In genomic region chr11:106695506-106695905, GRCh38 we compare ENCODE assay signal across 15 cellular contexts.
DNase-seq lines count a peak whose midpoint lies in the region; ATAC-seq and TF ChIP-seq lines count a peak whose summit lies in the region.
"Had no signal": no experiment of that assay in that cellular context is flagged by ENCODE, and none has a peak within 500 bp of the region (broad histone marks: within the 10 kb centered on the region; RNA-seq: fewer than 3 reads in every experiment).

No MANE protein-coding gene starts in this region.

- intact Hi-C loops in upper lobe of right lung (cut with DNase I): no loop called here

- H3K4me3 ChIP-seq in fibroblast of the aortic adventitia (ENCODE audit: low read depth, low read length) (no peak overlapping the region), upper lobe of right lung (no peak overlapping the region)
- H3K4me3 ChIP-seq: BLaER1 had no signal

- TF ChIP-seq CTCF in fibroblast of the aortic adventitia (IDR thresholded peaks at IDR 0.05; ENCODE audit: insufficient read depth, low read length): no peak
- TF ChIP-seq CTCF in upper lobe of right lung (IDR thresholded peaks at IDR 0.05): no peak

- H3K27me3 Mint-ChIP-seq in naive thymus-derived CD8-positive, alpha-beta T cell: no peaks in the 10 kb centered on the region
- H3K27me3 Mint-ChIP-seq: central memory CD8-positive, alpha-beta T cell had no signal

- no peaks in the 10 kb centered on the region for H3K36me3 Mint-ChIP-seq in naive thymus-derived CD8-positive, alpha-beta T cell
- H3K36me3 Mint-ChIP-seq: activated naive CD4-positive, alpha-beta T cell treated with anti-CD3 and anti-CD28 coated beads, Interleukin-2, amount 50 U/mL, for 72 hours had no signal

- no peak for ATAC-seq in naive thymus-derived CD8-positive, alpha-beta T cell
- no peak for ATAC-seq in upper lobe of right lung
- ATAC-seq: activated naive CD4-positive, alpha-beta T cell treated with anti-CD3 and anti-CD28 coated beads, Interleukin-2, amount 50 U/mL, for 72 hours; stimulated activated naive CD8-positive, alpha-beta T cell treated with anti-CD3 and anti-CD28 coated beads, Interleukin-15, Interleukin-2, amounts not matched to agents 100 U/mL and 50 U/mL, for 24 hours had no signal

- DNase-seq in GM03348 (ENCODE audit: low spot score) (peak; percentile 2), amniotic epithelial cell (ENCODE audit: low read depth) (peak; percentile 84), fibroblast of the aortic adventitia (ENCODE audit: low read depth) (peak; percentile 65), stromal cell of bone marrow (ENCODE audit: low read depth) (peak; percentile 16), DMS153 (lab: John Stamatoyannopoulos, UW) (no peak), upper lobe of right lung (no peak)
- no peak for DNase-seq in naive thymus-derived CD8-positive, alpha-beta T cell
- DNase-seq: activated CD4-positive, alpha-beta T cell treated with anti-CD3 and anti-CD28 coated beads for 48 hours; stimulated activated naive CD8-positive, alpha-beta T cell treated with anti-CD3 and anti-CD28 coated beads, Interleukin-15, Interleukin-2, amounts not matched to agents 100 U/mL and 50 U/mL, for 24 hours; T-helper 9 cell had no signal

- H3K27me3 ChIP-seq in upper lobe of right lung: no peaks in the 10 kb centered on the region
- H3K27me3 ChIP-seq: BLaER1 had no signal

- no peaks in the 10 kb centered on the region for H3K4me1 Mint-ChIP-seq in naive thymus-derived CD8-positive, alpha-beta T cell
- H3K4me1 Mint-ChIP-seq: central memory CD8-positive, alpha-beta T cell had no signal

- H3K36me3 ChIP-seq in upper lobe of right lung: no peaks in the 10 kb centered on the region
- H3K36me3 ChIP-seq: BLaER1 had no signal

- POLR2A ChIA-PET in naive thymus-derived CD8-positive, alpha-beta T cell (lab: Charles Lee): no interaction called here

- H3K9me3 ChIP-seq in upper lobe of right lung: no peaks in the 10 kb centered on the region
- H3K9me3 ChIP-seq: BLaER1 had no signal

- no peak overlapping the region for H3K27ac ChIP-seq in upper lobe of right lung
- H3K27ac ChIP-seq: BLaER1, KMS-11, parathyroid adenoma had no signal

- no peak overlapping the region for H3K4me3 Mint-ChIP-seq in naive thymus-derived CD8-positive, alpha-beta T cell
- H3K4me3 Mint-ChIP-seq: central memory CD8-positive, alpha-beta T cell had no signal

- peaks cover 0 to 15% (median 3%) of the 10 kb centered on the region in 9 donors for H3K9me3 Mint-ChIP-seq in naive thymus-derived CD8-positive, alpha-beta T cell
- H3K9me3 Mint-ChIP-seq: activated naive CD4-positive, alpha-beta T cell treated with anti-CD3 and anti-CD28 coated beads, Interleukin-2, amount 50 U/mL, for 72 hours had no signal

- H3K4me1 ChIP-seq in upper lobe of right lung: no peaks in the 10 kb centered on the region
- H3K4me1 ChIP-seq: BLaER1, parathyroid adenoma had no signal

- H3K27ac Mint-ChIP-seq in naive thymus-derived CD8-positive, alpha-beta T cell: no peak overlapping the region
- H3K27ac Mint-ChIP-seq: activated naive CD4-positive, alpha-beta T cell treated with anti-CD3 and anti-CD28 coated beads, Interleukin-2, amount 50 U/mL, for 72 hours had no signal

Comparison
In these comparisons a context has a peak if more than half of its experiments do, and no peak if none do; other contexts are left out.
1. DNase-seq: peak in GM03348 (single experiment), amniotic epithelial cell (single experiment), fibroblast of the aortic adventitia (single experiment) and stromal cell of bone marrow (single experiment); none in naive thymus-derived CD8-positive, alpha-beta T cell (0 of 10), DMS153 (single experiment) and upper lobe of right lung (single experiment).